23 cellular contexts compared by ENCODE assay signal in genomic region chr7:25615005-25615404, GRCh38.
DNase-seq lines count a peak whose midpoint lies in the region; ATAC-seq and TF ChIP-seq lines count a peak whose summit lies in the region.
"Had no signal": no experiment of that assay in that cellular context is flagged by ENCODE, and none has a peak within 500 bp of the region (broad histone marks: within the 10 kb centered on the region; RNA-seq: fewer than 3 reads in every experiment).

No MANE protein-coding gene starts in this region.

- peaks cover 61% of the 10 kb centered on the region for H3K4me1 Mint-ChIP-seq in nephron progenitor cell

- peaks cover 56% of the 10 kb centered on the region for H3K9me3 Mint-ChIP-seq in nephron progenitor cell

- H3K36me3 ChIP-seq in esophagus squamous epithelium: no peaks in the 10 kb centered on the region
- H3K36me3 ChIP-seq: breast epithelium, pancreas had no signal

- H3K27ac ChIP-seq in esophagus squamous epithelium: peak overlapping the region; percentile 7 to 87 (median 43)
- H3K27ac ChIP-seq: breast epithelium, pancreas had no signal

- TF ChIP-seq POLR2A in esophagus squamous epithelium (IDR thresholded peaks at IDR 0.05): no peak

- ATAC-seq in Right ventricle myocardium inferior (peak; percentile 62), GM21786 (IDR thresholded peaks at IDR 0.05; ENCODE audit: unreplicated experiment) (no peak)
- ATAC-seq: activated naive CD4-positive, alpha-beta T cell treated with anti-CD3 and anti-CD28 coated beads, Interleukin-2, amount 50 U/mL, for 72 hours; activated T-cell treated with anti-CD3 and anti-CD28 coated beads, Interleukin-2, amount 50 U/mL, for 4 hours; PC-3 had no signal

- H3K27me3 ChIP-seq in esophagus squamous epithelium: no peaks in the 10 kb centered on the region
- H3K27me3 ChIP-seq: breast epithelium, pancreas had no signal

- no peak for DNase-seq in Right ventricle myocardium inferior (ENCODE audit: missing footprints)
- DNase-seq in cardiac septum (ENCODE audit: low spot score): no peak
- no peak for DNase-seq in esophagus squamous epithelium (lab: John Stamatoyannopoulos, UW)
- DNase-seq in nephron progenitor cell: no peak
- no peak for DNase-seq in NCI-H774 (lab: John Stamatoyannopoulos, UW)
- no peak for DNase-seq in NCI-H1694 (lab: John Stamatoyannopoulos, UW)
- no peak for DNase-seq in SW 1271 (lab: John Stamatoyannopoulos, UW)
- DNase-seq: activated CD4-positive, alpha-beta T cell treated with anti-CD3 and anti-CD28 coated beads, Interleukin-2, amount 50 U/mL, for 48 hours; activated T-cell treated with anti-CD3 and anti-CD28 coated beads, Interleukin-2, amount 50 U/mL, for 4 hours; CD4-positive, alpha-beta memory T cell; effector CD4-positive, alpha-beta T cell; EL; hippocampal formation; NCI-H187 treated with DMSO at 0.1 percent for 48 hours; NCI-H524; pancreas; SK-N-SH had no signal

- TF ChIP-seq CTCF in esophagus squamous epithelium (IDR thresholded peaks at IDR 0.05) (no peak), nephron progenitor cell (IDR thresholded peaks at IDR 0.05) (no peak)

- intact Hi-C loops in Right ventricle myocardium inferior (cut with DNase I) (no loop called here), cardiac septum (cut with DNase I) (no loop called here), esophagus squamous epithelium (cut with DNase I) (no loop called here)

- H3K4me3 ChIP-seq in esophagus squamous epithelium: no peak overlapping the region
- H3K4me3 ChIP-seq: breast epithelium, pancreas, skin epidermis had no signal

- H3K36me3 Mint-ChIP-seq in nephron progenitor cell (ENCODE audit: low read depth): peaks cover 36% of the 10 kb centered on the region
- H3K36me3 Mint-ChIP-seq: CD4-positive, alpha-beta memory T cell; type B pancreatic cell had no signal

- WGBS in esophagus squamous epithelium, 2 donors: 51 to 58% methylated on average over 4 of the region's 4 CpGs

- H3K27me3 Mint-ChIP-seq in nephron progenitor cell (ENCODE audit: low read depth, poor library complexity): no peaks in the 10 kb centered on the region

- H3K27ac Mint-ChIP-seq in nephron progenitor cell: peak overlapping the region; percentile 96
- H3K27ac Mint-ChIP-seq: activated naive CD4-positive, alpha-beta T cell treated with anti-CD3 and anti-CD28 coated beads, Interleukin-2, amount 50 U/mL, for 72 hours; type B pancreatic cell had no signal

- peaks cover 0 to 16% (median 8%) of the 10 kb centered on the region in 3 donors for H3K4me1 ChIP-seq in esophagus squamous epithelium
- H3K4me1 ChIP-seq: breast epithelium, pancreas had no signal

- peaks cover 0 to 6% (median 0%) of the 10 kb centered on the region in 3 donors for H3K9me3 ChIP-seq in esophagus squamous epithelium
- H3K9me3 ChIP-seq: SK-N-SH had no signal

- peak overlapping the region; percentile 8 for H3K4me3 Mint-ChIP-seq in nephron progenitor cell
- H3K4me3 Mint-ChIP-seq: activated T-cell treated with anti-CD3 and anti-CD28 coated beads, Interleukin-2, amount 50 U/mL, for 4 hours; CD4-positive, alpha-beta memory T cell; type B pancreatic cell had no signal
